In genomic region chr20:58268421-58268821, GRCh38 we compare ENCODE assay signal across 1 cellular context.
TF ChIP-seq lines count a peak whose summit lies in the region.

No MANE protein-coding gene starts in this region.

TF ChIP-seq in K562, 482 proteins besides CTCF, POLR2A, EP300 and RAD21:
- TF ChIP-seq PBX2 (CRISPR knock-in tag; IDR thresholded peaks at IDR 0.05; ENCODE audit: low read depth) (no peak), PBX2 (tag; conservative IDR thresholded peaks at IDR 0.05; ENCODE audit: low read depth) (no peak), CXXC5 (CRISPR knock-in tag; IDR thresholded peaks at IDR 0.05) (0 out of 2 replicates have a peak, but pooled peaks have one; percentile 13), GABPB2 (CRISPR knock-in tag; conservative IDR thresholded peaks at IDR 0.05) (no peak), L3MBTL2 (IDR thresholded peaks at IDR 0.05) (peak; percentile 43; the same call in 1 of the 2 replicates), BACH1 (tag; IDR thresholded peaks at IDR 0.05) (0 out of 2 replicates have a peak, but pooled peaks have one; percentile 7), ARID3A (IDR thresholded peaks at IDR 0.05; ENCODE audit: borderline replicate concordance, low read depth, low read length) (no peak), CAMTA2 (CRISPR knock-in tag; conservative IDR thresholded peaks at IDR 0.05) (no peak), TEAD2 (tag; IDR thresholded peaks at IDR 0.05) (no peak), HDAC6 (IDR thresholded peaks at IDR 0.05; ENCODE audit: low read depth, low read length) (no peak), MLX (CRISPR knock-in tag; conservative IDR thresholded peaks at IDR 0.05) (no peak), ZFP91 (CRISPR knock-in tag; IDR thresholded peaks at IDR 0.05) (no peak), SOX6 (IDR thresholded peaks at IDR 0.05) (no peak), SETDB1 (IDR thresholded peaks at IDR 0.05; ENCODE audit: low read length) (no peak), ZNF707 (CRISPR knock-in tag; conservative IDR thresholded peaks at IDR 0.05) (no peak), TAF1 (IDR thresholded peaks at IDR 0.05; ENCODE audit: control insufficient read depth, extremely low read depth, insufficient read depth, low read length, severe bottlenecking) (no peak), SNAPC5 (CRISPR knock-in tag; IDR thresholded peaks at IDR 0.05) (no peak), ZFP30 (CRISPR knock-in tag; IDR thresholded peaks at IDR 0.05; ENCODE audit: borderline replicate concordance) (no peak), TEAD1 (CRISPR knock-in tag; IDR thresholded peaks at IDR 0.05) (no peak), ZNF507 (tag; conservative IDR thresholded peaks at IDR 0.05) (no peak), MGA (IDR thresholded peaks at IDR 0.05) (peak; percentile 69; the same call in 1 of the 2 replicates), POLR2G (IDR thresholded peaks at IDR 0.05; ENCODE audit: low read depth, low read length) (no peak), CEBPG (CRISPR knock-in tag; IDR thresholded peaks at IDR 0.05) (no peak), CEBPG (tag; conservative IDR thresholded peaks at IDR 0.05 in 1 of 2, IDR thresholded peaks at IDR 0.05 in 1 of 2) (no peak), CREB3 (tag; conservative IDR thresholded peaks at IDR 0.05; ENCODE audit: low read depth) (no peak)
